Comparison of ENCODE assay signal across 14 cellular contexts in the genomic region with DNA sequence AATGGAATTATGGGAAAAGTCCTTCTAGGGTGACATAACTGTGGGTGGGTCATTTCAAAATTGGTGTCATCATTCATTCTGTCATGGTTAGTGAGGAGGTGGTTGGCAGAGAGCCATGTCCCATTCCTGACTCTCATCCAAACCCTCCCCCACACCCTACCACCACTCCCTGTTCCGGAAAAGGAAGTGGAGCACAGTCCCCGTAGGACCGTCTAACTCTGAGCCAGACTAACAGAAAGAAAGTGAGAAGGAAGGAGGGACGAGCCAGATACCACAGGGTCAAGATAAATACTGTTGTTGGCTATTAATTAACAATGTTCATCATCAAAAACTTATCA. TPM values are rescaled to one million over a fixed set of nuclear protein-coding genes. Genes with fewer than 3 reads are reported as not detected.
DNase-seq lines count a peak whose midpoint lies in the region; ATAC-seq and TF ChIP-seq lines count a peak whose summit lies in the region.
"Had no signal": no experiment of that assay in that cellular context is flagged by ENCODE, and none has a peak within 500 bp of the region (broad histone marks: within the 10 kb centered on the region; RNA-seq: fewer than 3 reads in every experiment).

No MANE protein-coding gene starts in this region.

- intact Hi-C loops in posterior cingulate gyrus (cut with DNase I) = no loop called here

- H3K4me3 ChIP-seq in NB4 (ENCODE audit: low read depth, low read length) (no peak overlapping the region), lung (no peak overlapping the region), HAP-1 (no peak overlapping the region)

- TF ChIP-seq CTCF in NB4 (IDR thresholded peaks at IDR 0.05; ENCODE audit: low read depth, low read length) (no peak), lung (IDR thresholded peaks at IDR 0.05; ENCODE audit: control extremely low read depth, extremely low read depth) (no peak)

- no peak for TF ChIP-seq POLR2A in NB4 (IDR thresholded peaks at IDR 0.05; ENCODE audit: extremely low read depth, insufficient read length)

- peak; percentile 82 for DNase-seq in Caki2 (ENCODE audit: low read depth)
- peak; percentile 25 for DNase-seq in NB4 (ENCODE audit: low read depth)
- peak; percentile 52 for DNase-seq in dermis blood vessel endothelial cell
- no peak for DNase-seq in lung (ENCODE audit: low spot score)
- DNase-seq in HAP-1 (ENCODE audit: low spot score in 2 of 2) = no peak
- no peak for DNase-seq in midbrain (lab: John Stamatoyannopoulos, UW)
- DNase-seq in posterior cingulate gyrus = no peak
- DNase-seq: DND-41; effector memory CD8-positive, alpha-beta T cell; NCI-H1694; stimulated activated CD4-positive, alpha-beta T cell treated with anti-CD3 and anti-CD28 coated beads, Interleukin-1b, Interleukin-23, amount 100 ng/mL, for 48 hours had no signal

- H3K27me3 ChIP-seq in lung (ENCODE audit: control insufficient read depth, insufficient read depth) = no peaks in the 10 kb centered on the region
- peaks cover 13% of the 10 kb centered on the region for H3K27me3 ChIP-seq in HAP-1 (ENCODE audit: low read depth)

- H3K9me3 ChIP-seq in lung (ENCODE audit: control insufficient read depth in 2 of 2, insufficient read depth in 1 of 2, low read length in 1 of 2) (no peaks in the 10 kb centered on the region), HAP-1 (no peaks in the 10 kb centered on the region)

- peak; percentile 50 for ATAC-seq in lung (ENCODE audit: insufficient read depth, low FRiP score)
- no peak for ATAC-seq in HG02970 (IDR thresholded peaks at IDR 0.05; ENCODE audit: low FRiP score, unreplicated experiment)
- ATAC-seq: effector memory CD8-positive, alpha-beta T cell had no signal

- WGBS in lung, 2 donors = 19 to 23% methylated on average over 4 of the region's 4 CpGs

- H3K4me1 ChIP-seq in lung (ENCODE audit: control insufficient read depth in 2 of 2, insufficient read depth in 2 of 2, low read length in 2 of 2) = peaks cover 0 to 3% of the 10 kb centered on the region in 2 donors
- no peaks in the 10 kb centered on the region for H3K4me1 ChIP-seq in HAP-1

- H3K36me3 ChIP-seq in lung (ENCODE audit: control insufficient read depth in 2 of 2, insufficient read depth in 2 of 2, low read length in 2 of 2) (no peaks in the 10 kb centered on the region), HAP-1 (replicated peaks) (no peaks in the 10 kb centered on the region)

- in situ Hi-C loops in Caki2 (cut with HindIII; ENCODE audit: low pct_unique_long_range_greater_than_20kb, low sequenced_read_pairs) = no loop called here
- in situ Hi-C loops in HAP-1 (cut with MboI; ENCODE audit: low sequenced_read_pairs) = no loop called here

- H3K27ac ChIP-seq in lung (ENCODE audit: low read depth in 1 of 2, low read length in 1 of 2) = no peak overlapping the region

RNA-seq across cellular contexts. Expression of a gene that starts 4.8 kb away (rescaled TPM):
- total RNA-seq in Caki2 (2014; rRNA removed; shearing (Covaris generic); ENCODE audit: low replicate concordance) = not detected in 2 replicates
- total RNA-seq in dermis blood vessel endothelial cell (not detected in 2 replicates), lung (1 to 10 TPM in 1 of 2 donors, under 1 TPM in 1; 0.06 to 1.8 TPM)
- polyA plus RNA-seq in lung = under 1 TPM; 0.06 to 0.12 TPM
- total RNA-seq: activated T-helper 2 cell treated with anti-CD3 and anti-CD28 coated beads, Interferon-gamma antibody, Interleukin-2, Interleukin-4, amounts not matched to agents 10 μg/mL and 5 μg/mL and 100 μg/mL, durations not matched to agents 14 hours and 24 hours and 36 hours had no signal

RNA-seq across cellular contexts. Expression of a gene that starts 7.1 kb away (rescaled TPM):
- total RNA-seq in Caki2 (2014; rRNA removed; shearing (Covaris generic); ENCODE audit: low replicate concordance) = not detected in 2 replicates
- total RNA-seq in dermis blood vessel endothelial cell (not detected in 2 replicates), lung (not detected)
- polyA plus RNA-seq in lung = under 1 TPM; 0.01 to 0.06 TPM
- total RNA-seq: temporal lobe had no signal

RNA-seq across cellular contexts. Expression of a gene that starts 20.3 kb away (rescaled TPM):
- not detected in 2 replicates for total RNA-seq in Caki2 (2014; rRNA removed; shearing (Covaris generic); ENCODE audit: low replicate concordance)
- total RNA-seq in dermis blood vessel endothelial cell (not detected in 2 replicates), lung (under 1 TPM in 1 of 2 donors, not detected in 1; 0.20 TPM)
- under 1 TPM in 1 of 2 donors, not detected in 1; 0.08 TPM for polyA plus RNA-seq in lung
- total RNA-seq: activated T-helper 2 cell treated with anti-CD3 and anti-CD28 coated beads, Interferon-gamma antibody, Interleukin-2, Interleukin-4, amounts not matched to agents 10 μg/mL and 5 μg/mL and 100 μg/mL, durations not matched to agents 14 hours and 24 hours and 36 hours; temporal lobe had no signal

RNA-seq across cellular contexts. Expression of a gene that starts 43.3 kb away (rescaled TPM):
- 0.71 and 3.0 TPM in 2 replicates for total RNA-seq in Caki2 (2014; rRNA removed; shearing (Covaris generic); ENCODE audit: low replicate concordance)
- total RNA-seq in dermis blood vessel endothelial cell (not detected in 2 replicates), lung (under 1 TPM in 1 of 2 donors, not detected in 1; 0.31 TPM)
- 1 to 10 TPM in 1 of 2 donors, under 1 TPM in 1; 0.30 to 1.4 TPM for polyA plus RNA-seq in lung
- total RNA-seq: activated T-helper 2 cell treated with anti-CD3 and anti-CD28 coated beads, Interferon-gamma antibody, Interleukin-2, Interleukin-4, amounts not matched to agents 10 μg/mL and 5 μg/mL and 100 μg/mL, durations not matched to agents 14 hours and 24 hours and 36 hours; temporal lobe had no signal

RNA-seq across cellular contexts. Expression of a gene that starts 57.0 kb away (rescaled TPM):
- total RNA-seq in Caki2 (2014; rRNA removed; shearing (Covaris generic); ENCODE audit: low replicate concordance) = 46.4 and 73.6 TPM in 2 replicates
- total RNA-seq in dermis blood vessel endothelial cell (29.3 and 39.0 TPM in 2 replicates), lung (10 to 100 TPM; 33.8 to 51.4 TPM)
- 10 to 100 TPM; 32.1 to 42.4 TPM for polyA plus RNA-seq in lung

Comparison
In these comparisons a context has a peak if more than half of its experiments do, and no peak if none do; other contexts are left out.
1. DNase-seq: peak in Caki2 (single experiment), NB4 (single experiment) and dermis blood vessel endothelial cell (single experiment); none in lung (single experiment), HAP-1 (0 of 2), midbrain (single experiment) and posterior cingulate gyrus (0 of 10).